In genomic region chr4:102343964-102344519, GRCh38 we compare ENCODE assay signal across 8 cellular contexts. TPM values are rescaled to one million over a fixed set of nuclear protein-coding genes. Genes with fewer than 3 reads are reported as not detected.
DNase-seq lines count a peak whose midpoint lies in the region; ATAC-seq and TF ChIP-seq lines count a peak whose summit lies in the region.

No MANE protein-coding gene starts in this region.

- H3K27me3 Mint-ChIP-seq in MCF 10A (ENCODE audit: insufficient read depth, unreplicated experiment), result no peaks in the 10 kb centered on the region
- no peaks in the 10 kb centered on the region for H3K27me3 Mint-ChIP-seq in stimulated activated naive CD8-positive, alpha-beta T cell treated with anti-CD3 and anti-CD28 coated beads, Interleukin-15, amount 100 ng/mL, for 72 hours

- H3K27ac ChIP-seq in SK-N-SH (ENCODE audit: low read depth in 2 of 2, low read length in 1 of 2) (no peak overlapping the region; a peak in 1 of 4 replicates), OCI-LY1 (ENCODE audit: low read depth, low read length, poor library complexity, severe bottlenecking) (peak overlapping the region; percentile 93), lower lobe of right lung (peak overlapping the region; percentile 86)

- CTCF ChIA-PET in SK-N-SH (lab: Yijun Ruan, JAX) (interaction anchor here (1.1 to 1.4 kb wide), 2 partner anchors 14 to 57 kb away, joined by 3 read pairs; no protein-coding TSS in a partner anchor), MCF 10A (lab: Yijun Ruan, JAX) (interaction anchor here (0.6 to 2.5 kb wide), 6 partner anchors 14 to 410 kb away, joined by 3 to 7 read pairs (median 4); no protein-coding TSS in a partner anchor)

- H3K4me2 ChIP-seq in SK-N-SH (peak overlapping the region; percentile 98), OCI-LY1 (ENCODE audit: low read length) (peak overlapping the region; percentile 87)

- peaks cover 9% of the 10 kb centered on the region for H3K4me1 Mint-ChIP-seq in MCF 10A (ENCODE audit: insufficient read depth, unreplicated experiment)
- H3K4me1 Mint-ChIP-seq in stimulated activated naive CD8-positive, alpha-beta T cell treated with anti-CD3 and anti-CD28 coated beads, Interleukin-15, amount 100 ng/mL, for 72 hours, result peaks cover 45% of the 10 kb centered on the region

- H3K27me3 ChIP-seq in SK-N-SH (ENCODE audit: insufficient read depth), result no peaks in the 10 kb centered on the region
- no peaks in the 10 kb centered on the region for H3K27me3 ChIP-seq in OCI-LY1 (ENCODE audit: insufficient read depth, low read length)
- no peaks in the 10 kb centered on the region for H3K27me3 ChIP-seq in lower lobe of right lung (ENCODE audit: low read depth)

- H3F3A ChIP-seq in SK-N-SH (replicated peaks; ENCODE audit: insufficient read depth), result no peaks in the 10 kb centered on the region
- no peaks in the 10 kb centered on the region for H3F3A ChIP-seq in OCI-LY1 (ENCODE audit: insufficient read depth, low read length)

- no peak for TF ChIP-seq RAD21 in SK-N-SH (IDR thresholded peaks at IDR 0.05; ENCODE audit: low read length)

- no peaks in the 10 kb centered on the region for H3K9me2 ChIP-seq in SK-N-SH
- no peaks in the 10 kb centered on the region for H3K9me2 ChIP-seq in OCI-LY1 (ENCODE audit: low read depth, low read length)

- H3K9me3 Mint-ChIP-seq in MCF 10A (ENCODE audit: unreplicated experiment), result no peaks in the 10 kb centered on the region
- no peaks in the 10 kb centered on the region for H3K9me3 Mint-ChIP-seq in stimulated activated naive CD8-positive, alpha-beta T cell treated with anti-CD3 and anti-CD28 coated beads, Interleukin-15, amount 100 ng/mL, for 72 hours

- H3K9me3 ChIP-seq in SK-N-SH, result no peaks in the 10 kb centered on the region
- H3K9me3 ChIP-seq in OCI-LY1 (ENCODE audit: low read length), result no peaks in the 10 kb centered on the region
- no peaks in the 10 kb centered on the region for H3K9me3 ChIP-seq in lower lobe of right lung

- DNase-seq in SK-N-SH (no peak), MCF 10A (ENCODE audit: unreplicated experiment) (peak; percentile 72), lower lobe of right lung (peak; percentile 82), NCI-H1930 (lab: John Stamatoyannopoulos, UW) (no peak)
- DNase-seq in stimulated activated naive CD8-positive, alpha-beta T cell treated with anti-CD3 and anti-CD28 coated beads, Interleukin-15, amount 100 ng/mL, for 72 hours, result no peak

- H3K4me3 ChIP-seq in SK-N-SH (ENCODE audit: low read depth in 2 of 2, low read length in 1 of 2) (peak overlapping the region; percentile 71 to 78), OCI-LY1 (ENCODE audit: low read depth, low read length, poor library complexity, severe bottlenecking) (peak overlapping the region; percentile 92), lower lobe of right lung (peak overlapping the region; percentile 73)

- H3K27ac Mint-ChIP-seq in MCF 10A (ENCODE audit: low read depth, unreplicated experiment), result peak overlapping the region; percentile 49
- peak overlapping the region; percentile 92 to 94 for H3K27ac Mint-ChIP-seq in stimulated activated naive CD8-positive, alpha-beta T cell treated with anti-CD3 and anti-CD28 coated beads, Interleukin-15, amount 100 ng/mL, for 72 hours

- H3K4me1 ChIP-seq in SK-N-SH (ENCODE audit: control insufficient read depth in 1 of 2, insufficient read depth in 2 of 2, low read depth in 1 of 2, low read length in 1 of 2) (peaks cover 0 to 9% of the 10 kb centered on the region in 2 experiments; a peak in 1 of 4 replicates), OCI-LY1 (ENCODE audit: insufficient read depth, low read length, severe bottlenecking) (peaks cover 43% of the 10 kb centered on the region), lower lobe of right lung (peaks cover 17% of the 10 kb centered on the region)

- H3K9ac ChIP-seq in SK-N-SH, result peak overlapping the region; percentile 58; the same call in 1 of the 2 replicates
- peak overlapping the region; percentile 92 for H3K9ac ChIP-seq in OCI-LY1 (ENCODE audit: low read length)

- H3K36me3 ChIP-seq in SK-N-SH (replicated peaks in 1 of 2; ENCODE audit: control insufficient read depth in 1 of 2, insufficient read depth in 2 of 2, low read length in 1 of 2) (no peaks in the 10 kb centered on the region), OCI-LY1 (ENCODE audit: insufficient read depth, low read length) (peaks cover 15% of the 10 kb centered on the region; the same call in 1 of the 2 replicates), lower lobe of right lung (no peaks in the 10 kb centered on the region)

- 19% methylated on average over 21 of the region's 21 CpGs for WGBS in SK-N-SH (ENCODE audit: low lambda C conversion rate)

- ATAC-seq in SK-N-SH treated with all-trans-retinoic acid at 6 μM for 48 hours (no peak), HG03025 (IDR thresholded peaks at IDR 0.05; ENCODE audit: low FRiP score, unreplicated experiment) (peak; percentile 34), lower lobe of right lung (peak; percentile 72 to 81)
- ATAC-seq in stimulated activated naive CD8-positive, alpha-beta T cell treated with anti-CD3 and anti-CD28 coated beads, Interleukin-15, amount 100 ng/mL, for 72 hours, result peak; percentile 1

- intact Hi-C loops in MCF 10A (cut with micrococcal nuclease) (loop anchor here (2.0 to 10.0 kb wide), 3 partner anchors 47 to 671 kb away; partner anchors contain the start of gene SLC9B1), lower lobe of right lung (cut with DNase I) (no loop called here)

- H2AFZ ChIP-seq in SK-N-SH (ENCODE audit: low read depth), result peak overlapping the region; percentile 100
- no peak overlapping the region for H2AFZ ChIP-seq in OCI-LY1 (ENCODE audit: low read length)

- peaks cover 21% of the 10 kb centered on the region for H3K36me3 Mint-ChIP-seq in MCF 10A (ENCODE audit: insufficient read depth, unreplicated experiment)

- TF ChIP-seq EP300 in SK-N-SH (IDR thresholded peaks at IDR 0.05; ENCODE audit: borderline replicate concordance in 1 of 2, low read depth in 1 of 2, low read length in 1 of 2), result no peak

- H4K20me1 ChIP-seq in SK-N-SH (ENCODE audit: insufficient read depth) (no peaks in the 10 kb centered on the region), OCI-LY1 (ENCODE audit: insufficient read depth, low read length) (no peaks in the 10 kb centered on the region)

- TF ChIP-seq CTCF in SK-N-SH (IDR thresholded peaks at IDR 0.05) (no peak), OCI-LY1 (IDR thresholded peaks at IDR 0.05; ENCODE audit: low read length) (no peak), MCF 10A (IDR thresholded peaks at IDR 0.05; ENCODE audit: unreplicated experiment) (no peak), lower lobe of right lung (IDR thresholded peaks at IDR 0.05) (no peak)

- BruUV-seq in MCF 10A (replicated peaks; lab: Mats Ljungman, UMichigan), result no TSS peak

- H3K79me2 ChIP-seq in SK-N-SH (ENCODE audit: insufficient read depth) (no peaks in the 10 kb centered on the region), OCI-LY1 (ENCODE audit: insufficient read depth, low read length) (peaks cover 50% of the 10 kb centered on the region)

- peak overlapping the region; percentile 76 for H3K4me3 Mint-ChIP-seq in MCF 10A (ENCODE audit: unreplicated experiment)
- H3K4me3 Mint-ChIP-seq in stimulated activated naive CD8-positive, alpha-beta T cell treated with anti-CD3 and anti-CD28 coated beads, Interleukin-15, amount 100 ng/mL, for 72 hours, result peak overlapping the region; percentile 83 to 86

- POLR2A ChIA-PET in SK-N-SH (lab: Yijun Ruan, JAX) (no interaction called here), MCF 10A (lab: Yijun Ruan, JAX) (interaction anchor here (0.8 to 4.4 kb wide), 9 partner anchors 11 to 484 kb away, joined by 3 to 62 read pairs (median 4); partner anchors contain the start of genes NFKB1 and UBE2D3)

TF ChIP-seq in SK-N-SH, 30 proteins besides CTCF, POLR2A, EP300 and RAD21 (continues in another document):
- TF ChIP-seq TAF1 (IDR thresholded peaks at IDR 0.05; ENCODE audit: borderline replicate concordance, low read depth, low read length) (no peak), FOSL2 (IDR thresholded peaks at IDR 0.05; ENCODE audit: borderline replicate concordance, low read depth) (no peak), ZBTB33 (IDR thresholded peaks at IDR 0.05; ENCODE audit: borderline replicate concordance, low read depth) (no peak)

TF ChIP-seq in SK-N-SH treated with all-trans-retinoic acid at 6 μM for 48 hours, 23 proteins besides CTCF, POLR2A, EP300 and RAD21 (continues in another document):
- TF ChIP-seq ESRRG (CRISPR knock-in tag; IDR thresholded peaks at IDR 0.05) (no peak), CSDC2 (CRISPR knock-in tag; IDR thresholded peaks at IDR 0.05) (no peak), ZNF70 (CRISPR knock-in tag; IDR thresholded peaks at IDR 0.05) (no peak), TOX (CRISPR knock-in tag; IDR thresholded peaks at IDR 0.05; ENCODE audit: borderline replicate concordance) (no peak), ISL1 (CRISPR knock-in tag; IDR thresholded peaks at IDR 0.05) (no peak), OSR1 (CRISPR knock-in tag; IDR thresholded peaks at IDR 0.05) (no peak), ARNTL (CRISPR knock-in tag; IDR thresholded peaks at IDR 0.05; ENCODE audit: borderline replicate concordance, low read depth) (no peak), TCF4 (CRISPR knock-in tag; IDR thresholded peaks at IDR 0.05; ENCODE audit: borderline replicate concordance) (no peak), RARB (CRISPR knock-in tag; IDR thresholded peaks at IDR 0.05) (no peak), TSHZ2 (CRISPR knock-in tag; IDR thresholded peaks at IDR 0.05) (no peak)

RNA-seq across cellular contexts. Expression of gene SLC39A8, which starts 1.2 kb away (rescaled TPM):
- polyA plus RNA-seq in SK-N-SH (2012; rRNA removed), result 1.5 TPM in 2 replicates
- 2.1 and 2.3 TPM in 2 replicates for polyA plus RNA-seq in SK-N-SH (2012; cell fraction: cytosol; rRNA removed)
- polyA plus RNA-seq in SK-N-SH (2012; cell fraction: nucleus; rRNA removed), result 0.66 and 0.82 TPM in 2 replicates
- total RNA-seq in MCF 10A (2022), result 35.1 and 43.3 TPM in 2 replicates
- 370 TPM for total RNA-seq in lower lobe of right lung

Comparison
In these comparisons a context has a peak if more than half of its experiments do, and no peak if none do; other contexts are left out.
1. DNase-seq: peak in MCF 10A (single experiment) and lower lobe of right lung (single experiment); none in SK-N-SH (single experiment), stimulated activated naive CD8-positive, alpha-beta T cell treated with anti-CD3 and anti-CD28 coated beads, Interleukin-15, amount 100 ng/mL, for 72 hours (0 of 2) and NCI-H1930 (0 of 2).
2. H3K27ac ChIP-seq: peak in OCI-LY1 (single experiment) and lower lobe of right lung (single experiment); none in SK-N-SH (0 of 2).
3. Peak in every context shown above with its lines, with median percentiles within 50 percentile points of each other: H3K4me3 ChIP-seq.